ENCODE assay signal across 22 cellular contexts in the genomic region with DNA sequence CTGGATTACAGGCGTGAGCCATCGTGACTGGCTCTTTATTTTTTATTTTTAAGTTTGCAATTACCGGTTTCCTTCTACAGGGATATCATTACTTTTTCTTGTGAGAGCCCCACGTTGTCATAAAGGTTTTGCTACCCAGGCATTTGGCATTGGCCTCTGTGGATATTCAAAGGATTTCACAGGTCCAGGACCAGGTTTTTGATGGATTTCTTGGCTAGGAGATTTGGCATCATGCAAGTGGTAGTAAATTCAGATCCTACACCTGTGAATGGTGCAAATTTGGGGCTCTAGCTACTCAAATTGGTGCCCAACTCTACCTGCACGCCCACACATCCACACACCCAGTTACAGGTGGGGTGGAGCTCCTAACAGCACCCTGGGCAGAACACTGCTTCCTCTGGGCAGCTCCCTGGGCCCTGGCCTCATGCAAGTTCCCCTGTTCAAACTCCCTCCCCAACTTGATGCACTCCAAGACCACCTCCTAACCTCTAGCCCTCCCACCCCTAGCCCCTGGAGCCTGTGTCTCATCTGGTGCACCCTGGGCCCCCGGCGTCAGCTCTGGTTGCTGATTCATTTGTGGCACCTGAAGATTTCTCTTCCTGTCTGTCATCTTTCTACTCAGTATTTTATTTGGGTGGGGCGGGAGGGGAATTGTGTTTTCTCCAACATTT. TPM values are rescaled to one million over a fixed set of nuclear protein-coding genes. Genes with fewer than 3 reads are reported as not detected.
A peak's percentile ranks its signal among the peaks of the same experiment; 100 is the strongest.
DNase-seq lines count a peak whose midpoint lies in the region; ATAC-seq and TF ChIP-seq lines count a peak whose summit lies in the region.
"Had no signal": no experiment of that assay in that cellular context is flagged by ENCODE, and none has a peak within 500 bp of the region (broad histone marks: within the 10 kb centered on the region; RNA-seq: fewer than 3 reads in every experiment).

No MANE protein-coding gene starts in this region.

- no peak for ATAC-seq in GM21737 (IDR thresholded peaks at IDR 0.05; ENCODE audit: unreplicated experiment)
- ATAC-seq in esophagus mucosa: no peak
- no peak for ATAC-seq in GM21723 (IDR thresholded peaks at IDR 0.05; ENCODE audit: unreplicated experiment)
- ATAC-seq: HepG2 had no signal

- peaks cover 9 to 10% of the 10 kb centered on the region in 2 experiments; a peak in 4 of 5 replicates for H3K9me3 Mint-ChIP-seq in H9
- H3K9me3 Mint-ChIP-seq: HFFc6 had no signal

- no peak overlapping the region for H4K5ac ChIP-seq in H9 (ENCODE audit: insufficient read length, low read depth, low read length)

- no peak overlapping the region for H2AK5ac ChIP-seq in H9 (ENCODE audit: insufficient read length, low read length)
- no peak overlapping the region for H2AK5ac ChIP-seq in mesenchymal stem cell (ENCODE audit: low read length, severe bottlenecking)

- no peaks in the 10 kb centered on the region for H3K4me1 ChIP-seq in H9 (ENCODE audit: insufficient read depth, low read length)
- peaks cover 4% of the 10 kb centered on the region for H3K4me1 ChIP-seq in mesenchymal stem cell (ENCODE audit: control insufficient read depth, insufficient read depth, low read depth, low read length)
- no peaks in the 10 kb centered on the region for H3K4me1 ChIP-seq in suprapubic skin
- H3K4me1 ChIP-seq: BE2C had no signal

- no peak overlapping the region for H3K23ac ChIP-seq in H9 (ENCODE audit: insufficient read length, low read depth, low read length)
- H3K23ac ChIP-seq in mesenchymal stem cell (ENCODE audit: low read length in 2 of 2): no peak overlapping the region

- WGBS in H9 (ENCODE audit: extremely low coverage, insufficient read length, low lambda C conversion rate): no CpG with 5 or more reads among the region's 8 CpGs
- WGBS in mesenchymal stem cell: 84% methylated on average over 6 of the region's 8 CpGs
- 88% methylated on average over 8 of the region's 8 CpGs for WGBS in suprapubic skin

- peaks cover 2% of the 10 kb centered on the region; the same call in 1 of the 2 replicates for H3K27me3 Mint-ChIP-seq in H9 (ENCODE audit: low read depth)

- no peaks in the 10 kb centered on the region for H3K4me1 Mint-ChIP-seq in H9

- no peak overlapping the region for H3K9ac ChIP-seq in H9 (ENCODE audit: extremely low read depth, insufficient read length, low read length)
- H3K9ac ChIP-seq in mesenchymal stem cell (ENCODE audit: low read length): no peak overlapping the region
- H3K9ac ChIP-seq: KMS-11 had no signal

- H2BK20ac ChIP-seq in H9 (ENCODE audit: low read depth, low read length, poor library complexity, severe bottlenecking): no peak overlapping the region

- H3K9me3 ChIP-seq in H9 (ENCODE audit: control insufficient read depth, low read depth, low read length): no peaks in the 10 kb centered on the region
- H3K9me3 ChIP-seq in mesenchymal stem cell (ENCODE audit: control insufficient read depth, low read length): no peaks in the 10 kb centered on the region
- no peaks in the 10 kb centered on the region for H3K9me3 ChIP-seq in suprapubic skin
- H3K9me3 ChIP-seq: BE2C had no signal

- H3K4me2 ChIP-seq in H9 (ENCODE audit: insufficient read depth, insufficient read length, low read length) (no peak overlapping the region), mesenchymal stem cell (ENCODE audit: low read length, poor library complexity, severe bottlenecking) (no peak overlapping the region)
- H3K4me2 ChIP-seq: KMS-11 had no signal

- no peak overlapping the region for H3K4me3 Mint-ChIP-seq in H9
- H3K4me3 Mint-ChIP-seq: CD8-positive, alpha-beta memory T cell; HFFc6 had no signal

- TF ChIP-seq EP300 in suprapubic skin (IDR thresholded peaks at IDR 0.05): no peak

- H3K56ac ChIP-seq in H9 (ENCODE audit: insufficient read length, low read depth, low read length): no peak overlapping the region

- H3K36me3 ChIP-seq in mesenchymal stem cell (ENCODE audit: control insufficient read depth in 1 of 2, insufficient read depth in 2 of 2, low read depth in 1 of 2, low read length in 2 of 2) (no peaks in the 10 kb centered on the region), suprapubic skin (no peaks in the 10 kb centered on the region)
- H3K36me3 ChIP-seq: BE2C had no signal

- H3K79me2 ChIP-seq in H9 (ENCODE audit: insufficient read depth, low read length): no peaks in the 10 kb centered on the region

- H2BK15ac ChIP-seq in H9 (ENCODE audit: low read depth, low read length) (no peak overlapping the region), mesenchymal stem cell (ENCODE audit: low read depth, poor library complexity, severe bottlenecking) (no peak overlapping the region)

- H3K4ac ChIP-seq in H9 (ENCODE audit: low read depth, low read length) (no peak overlapping the region), mesenchymal stem cell (ENCODE audit: low read depth in 1 of 2, low read length in 2 of 2) (no peak overlapping the region)

- H3T11ph ChIP-seq in H9 (ENCODE audit: low read length): no peak overlapping the region

- H4K91ac ChIP-seq in H9 (ENCODE audit: insufficient read length, low read depth, low read length) (no peak overlapping the region), mesenchymal stem cell (ENCODE audit: low read length) (no peak overlapping the region)

- no peak overlapping the region for H3K14ac ChIP-seq in H9 (ENCODE audit: insufficient read depth, low read length)
- peak overlapping the region in 1 of 2 experiments; percentile 79 for H3K14ac ChIP-seq in mesenchymal stem cell (ENCODE audit: low read length in 2 of 2)

- H3K18ac ChIP-seq in H9 (ENCODE audit: insufficient read length, low read depth, low read length) (no peak overlapping the region), mesenchymal stem cell (ENCODE audit: low read depth in 1 of 2, low read length in 2 of 2) (no peak overlapping the region)

- no peak overlapping the region for H3K4me3 ChIP-seq in mesenchymal stem cell (ENCODE audit: insufficient read depth in 1 of 2, low read depth in 1 of 2, low read length in 2 of 2)
- H3K4me3 ChIP-seq in suprapubic skin: no peak overlapping the region

- no peaks in the 10 kb centered on the region for H3K36me3 Mint-ChIP-seq in H9 (ENCODE audit: insufficient read depth in 1 of 3, low read depth in 3 of 3)

- no peaks in the 10 kb centered on the region for H3K79me1 ChIP-seq in H9 (ENCODE audit: insufficient read depth, low read depth, low read length, poor library complexity, severe bottlenecking)
- H3K79me1 ChIP-seq in mesenchymal stem cell (replicated peaks; ENCODE audit: low read length, poor library complexity, severe bottlenecking): no peaks in the 10 kb centered on the region

- H3K27me3 ChIP-seq in H9 (ENCODE audit: insufficient read depth, low read length) (no peaks in the 10 kb centered on the region), mesenchymal stem cell (ENCODE audit: control insufficient read depth in 1 of 2, insufficient read depth in 1 of 2, low read length in 2 of 2) (peaks cover 27 to 45% of the 10 kb centered on the region in 2 experiments), suprapubic skin (peaks cover 17% of the 10 kb centered on the region)
- H3K27me3 ChIP-seq: BE2C had no signal

- H4K8ac ChIP-seq in H9 (replicated peaks; ENCODE audit: insufficient read length, low read depth, low read length) (no peak overlapping the region), mesenchymal stem cell (ENCODE audit: low read length) (no peak overlapping the region)

- H2BK12ac ChIP-seq in H9 (ENCODE audit: insufficient read length, low read depth, low read length) (no peak overlapping the region), mesenchymal stem cell (ENCODE audit: low read length in 2 of 2) (no peak overlapping the region)

- H3K27ac Mint-ChIP-seq in H9: no peak overlapping the region
- H3K27ac Mint-ChIP-seq: HFFc6 had no signal

- TF ChIP-seq POLR2A in suprapubic skin (IDR thresholded peaks at IDR 0.05): no peak

- no peaks in the 10 kb centered on the region for H4K20me1 ChIP-seq in H9 (ENCODE audit: control insufficient read depth, insufficient read depth, insufficient read length)

- H2AFZ ChIP-seq in H9 (ENCODE audit: low read length) (no peak overlapping the region), mesenchymal stem cell (ENCODE audit: low read depth, low read length) (peak overlapping the region; percentile 3)

- no peaks in the 10 kb centered on the region for H3K23me2 ChIP-seq in H9 (ENCODE audit: insufficient read length, low read depth, low read length, poor library complexity, severe bottlenecking)

- H3K27ac ChIP-seq in H9 (ENCODE audit: insufficient read length, low read depth, low read length) (no peak overlapping the region), mesenchymal stem cell (ENCODE audit: low read length, poor library complexity, severe bottlenecking) (no peak overlapping the region), suprapubic skin (no peak overlapping the region)
- H3K27ac ChIP-seq: KMS-11, RWPE1 had no signal

- H2BK120ac ChIP-seq in H9 (ENCODE audit: low read depth, low read length, poor library complexity, severe bottlenecking) (no peak overlapping the region), mesenchymal stem cell (ENCODE audit: low read depth, low read length) (no peak overlapping the region)

- DNase-seq in H9: peak; percentile 11
- peak; percentile 76 for DNase-seq in cerebellum (ENCODE audit: low spot score)
- DNase-seq in mesenchymal stem cell: no peak
- peak; percentile 28 to 38 for DNase-seq in suprapubic skin (ENCODE audit: low spot score in 2 of 2)
- DNase-seq: BE2C; DND-41; GF-D8; HFFc6; NCI-H1092 treated with DMSO at 0.1 percent for 48 hours; NCI-H1694 treated with DMSO at 0.1 percent for 48 hours; NCI-H69; NK-92 treated with Interleukin-12 subunit alpha and Interleukin-12 subunit beta, amount 100 ng/mL, for 24 hours had no signal

- H2BK5ac ChIP-seq in H9 (ENCODE audit: insufficient read length, low read length) (no peak overlapping the region), mesenchymal stem cell (ENCODE audit: low read depth, low read length, poor library complexity, severe bottlenecking) (no peak overlapping the region)

- TF ChIP-seq CTCF in H9 (conservative IDR thresholded peaks at IDR 0.05): no peak
- no peak for TF ChIP-seq CTCF in suprapubic skin (IDR thresholded peaks at IDR 0.05)

RNA-seq across cellular contexts. Expression of a gene that starts 9.3 kb away (rescaled TPM):
- total RNA-seq in H9 (2021): not detected in 2 replicates
- not detected for total RNA-seq in cerebellum
- not detected for polyA plus RNA-seq in mesenchymal stem cell (2013, experiment 1 of 2)
- not detected for polyA plus RNA-seq in mesenchymal stem cell (2013, experiment 2 of 2)
- total RNA-seq in suprapubic skin: not detected
- not detected for total RNA-seq in esophagus mucosa
- total RNA-seq: CD8-positive, alpha-beta memory T cell; H1; HepG2; HFFc6; MCF 10A had no signal
- polyA plus RNA-seq: AG04450; CD8-positive, alpha-beta memory T cell; H1; HepG2 had no signal

RNA-seq across cellular contexts. Expression of a gene that starts 23.0 kb away (rescaled TPM):
- total RNA-seq in H9 (2021) (4.0 and 4.3 TPM in 2 replicates), cerebellum (2.0 TPM), suprapubic skin (1 to 10 TPM; 2.0 to 9.8 (median 4.8) TPM), esophagus mucosa (1.7 TPM)
- 28.0 TPM for polyA plus RNA-seq in mesenchymal stem cell (2013, experiment 1 of 2)
- polyA plus RNA-seq in mesenchymal stem cell (2013, experiment 2 of 2): 29.6 TPM
- total RNA-seq: CD8-positive, alpha-beta memory T cell; HepG2; MCF 10A had no signal
- polyA plus RNA-seq: CD8-positive, alpha-beta memory T cell; HepG2 had no signal

RNA-seq across cellular contexts. Expression of a gene that starts 58.7 kb away (rescaled TPM):
- total RNA-seq in H9 (2021) (16.2 and 16.8 TPM in 2 replicates), cerebellum (14.2 TPM), suprapubic skin (10 to 100 TPM in 3 of 4 donors, 1 to 10 TPM in 1; 8.4 to 30.3 (median 24.4) TPM), esophagus mucosa (6.6 TPM)
- 4.9 TPM for polyA plus RNA-seq in mesenchymal stem cell (2013, experiment 1 of 2)
- 4.7 TPM for polyA plus RNA-seq in mesenchymal stem cell (2013, experiment 2 of 2)
